ENCODE assay signal across 1 cellular context in genomic region chr9:91085499-91086291, GRCh38.
TF ChIP-seq lines count a peak whose summit lies in the region.

No MANE protein-coding gene starts in this region.

TF ChIP-seq in GM23338, 12 proteins besides CTCF, POLR2A, EP300 and RAD21 (continued from another document):
- TF ChIP-seq, protein P1, sequence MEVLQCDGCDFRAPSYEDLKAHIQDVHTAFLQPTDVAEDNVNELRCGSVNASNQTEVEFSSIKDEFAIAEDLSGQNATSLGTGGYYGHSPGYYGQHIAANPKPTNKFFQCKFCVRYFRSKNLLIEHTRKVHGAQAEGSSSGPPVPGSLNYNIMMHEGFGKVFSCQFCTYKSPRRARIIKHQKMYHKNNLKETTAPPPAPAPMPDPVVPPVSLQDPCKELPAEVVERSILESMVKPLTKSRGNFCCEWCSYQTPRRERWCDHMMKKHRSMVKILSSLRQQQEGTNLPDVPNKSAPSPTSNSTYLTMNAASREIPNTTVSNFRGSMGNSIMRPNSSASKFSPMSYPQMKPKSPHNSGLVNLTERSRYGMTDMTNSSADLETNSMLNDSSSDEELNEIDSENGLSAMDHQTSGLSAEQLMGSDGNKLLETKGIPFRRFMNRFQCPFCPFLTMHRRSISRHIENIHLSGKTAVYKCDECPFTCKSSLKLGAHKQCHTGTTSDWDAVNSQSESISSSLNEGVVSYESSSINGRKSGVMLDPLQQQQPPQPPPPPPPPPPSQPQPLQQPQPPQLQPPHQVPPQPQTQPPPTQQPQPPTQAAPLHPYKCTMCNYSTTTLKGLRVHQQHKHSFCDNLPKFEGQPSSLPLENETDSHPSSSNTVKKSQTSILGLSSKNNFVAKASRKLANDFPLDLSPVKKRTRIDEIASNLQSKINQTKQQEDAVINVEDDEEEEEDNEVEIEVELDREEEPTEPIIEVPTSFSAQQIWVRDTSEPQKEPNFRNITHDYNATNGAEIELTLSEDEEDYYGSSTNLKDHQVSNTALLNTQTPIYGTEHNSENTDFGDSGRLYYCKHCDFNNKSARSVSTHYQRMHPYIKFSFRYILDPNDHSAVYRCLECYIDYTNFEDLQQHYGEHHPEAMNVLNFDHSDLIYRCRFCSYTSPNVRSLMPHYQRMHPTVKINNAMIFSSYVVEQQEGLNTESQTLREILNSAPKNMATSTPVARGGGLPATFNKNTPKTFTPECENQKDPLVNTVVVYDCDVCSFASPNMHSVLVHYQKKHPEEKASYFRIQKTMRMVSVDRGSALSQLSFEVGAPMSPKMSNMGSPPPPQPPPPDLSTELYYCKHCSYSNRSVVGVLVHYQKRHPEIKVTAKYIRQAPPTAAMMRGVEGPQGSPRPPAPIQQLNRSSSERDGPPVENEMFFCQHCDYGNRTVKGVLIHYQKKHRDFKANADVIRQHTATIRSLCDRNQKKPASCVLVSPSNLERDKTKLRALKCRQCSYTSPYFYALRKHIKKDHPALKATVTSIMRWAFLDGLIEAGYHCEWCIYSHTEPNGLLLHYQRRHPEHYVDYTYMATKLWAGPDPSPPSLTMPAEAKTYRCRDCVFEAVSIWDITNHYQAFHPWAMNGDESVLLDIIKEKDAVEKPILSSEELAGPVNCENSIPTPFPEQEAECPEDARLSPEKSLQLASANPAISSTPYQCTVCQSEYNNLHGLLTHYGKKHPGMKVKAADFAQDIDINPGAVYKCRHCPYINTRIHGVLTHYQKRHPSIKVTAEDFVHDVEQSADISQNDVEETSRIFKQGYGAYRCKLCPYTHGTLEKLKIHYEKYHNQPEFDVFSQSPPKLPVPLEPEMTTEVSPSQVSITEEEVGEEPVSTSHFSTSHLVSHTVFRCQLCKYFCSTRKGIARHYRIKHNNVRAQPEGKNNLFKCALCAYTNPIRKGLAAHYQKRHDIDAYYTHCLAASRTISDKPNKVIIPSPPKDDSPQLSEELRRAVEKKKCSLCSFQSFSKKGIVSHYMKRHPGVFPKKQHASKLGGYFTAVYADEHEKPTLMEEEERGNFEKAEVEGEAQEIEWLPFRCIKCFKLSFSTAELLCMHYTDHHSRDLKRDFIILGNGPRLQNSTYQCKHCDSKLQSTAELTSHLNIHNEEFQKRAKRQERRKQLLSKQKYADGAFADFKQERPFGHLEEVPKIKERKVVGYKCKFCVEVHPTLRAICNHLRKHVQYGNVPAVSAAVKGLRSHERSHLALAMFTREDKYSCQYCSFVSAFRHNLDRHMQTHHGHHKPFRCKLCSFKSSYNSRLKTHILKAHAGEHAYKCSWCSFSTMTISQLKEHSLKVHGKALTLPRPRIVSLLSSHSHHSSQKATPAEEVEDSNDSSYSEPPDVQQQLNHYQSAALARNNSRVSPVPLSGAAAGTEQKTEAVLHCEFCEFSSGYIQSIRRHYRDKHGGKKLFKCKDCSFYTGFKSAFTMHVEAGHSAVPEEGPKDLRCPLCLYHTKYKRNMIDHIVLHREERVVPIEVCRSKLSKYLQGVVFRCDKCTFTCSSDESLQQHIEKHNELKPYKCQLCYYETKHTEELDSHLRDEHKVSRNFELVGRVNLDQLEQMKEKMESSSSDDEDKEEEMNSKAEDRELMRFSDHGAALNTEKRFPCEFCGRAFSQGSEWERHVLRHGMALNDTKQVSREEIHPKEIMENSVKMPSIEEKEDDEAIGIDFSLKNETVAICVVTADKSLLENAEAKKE (CRISPR knock-in tag; IDR thresholded peaks at IDR 0.05) = no peak
- TF ChIP-seq, protein P2, sequence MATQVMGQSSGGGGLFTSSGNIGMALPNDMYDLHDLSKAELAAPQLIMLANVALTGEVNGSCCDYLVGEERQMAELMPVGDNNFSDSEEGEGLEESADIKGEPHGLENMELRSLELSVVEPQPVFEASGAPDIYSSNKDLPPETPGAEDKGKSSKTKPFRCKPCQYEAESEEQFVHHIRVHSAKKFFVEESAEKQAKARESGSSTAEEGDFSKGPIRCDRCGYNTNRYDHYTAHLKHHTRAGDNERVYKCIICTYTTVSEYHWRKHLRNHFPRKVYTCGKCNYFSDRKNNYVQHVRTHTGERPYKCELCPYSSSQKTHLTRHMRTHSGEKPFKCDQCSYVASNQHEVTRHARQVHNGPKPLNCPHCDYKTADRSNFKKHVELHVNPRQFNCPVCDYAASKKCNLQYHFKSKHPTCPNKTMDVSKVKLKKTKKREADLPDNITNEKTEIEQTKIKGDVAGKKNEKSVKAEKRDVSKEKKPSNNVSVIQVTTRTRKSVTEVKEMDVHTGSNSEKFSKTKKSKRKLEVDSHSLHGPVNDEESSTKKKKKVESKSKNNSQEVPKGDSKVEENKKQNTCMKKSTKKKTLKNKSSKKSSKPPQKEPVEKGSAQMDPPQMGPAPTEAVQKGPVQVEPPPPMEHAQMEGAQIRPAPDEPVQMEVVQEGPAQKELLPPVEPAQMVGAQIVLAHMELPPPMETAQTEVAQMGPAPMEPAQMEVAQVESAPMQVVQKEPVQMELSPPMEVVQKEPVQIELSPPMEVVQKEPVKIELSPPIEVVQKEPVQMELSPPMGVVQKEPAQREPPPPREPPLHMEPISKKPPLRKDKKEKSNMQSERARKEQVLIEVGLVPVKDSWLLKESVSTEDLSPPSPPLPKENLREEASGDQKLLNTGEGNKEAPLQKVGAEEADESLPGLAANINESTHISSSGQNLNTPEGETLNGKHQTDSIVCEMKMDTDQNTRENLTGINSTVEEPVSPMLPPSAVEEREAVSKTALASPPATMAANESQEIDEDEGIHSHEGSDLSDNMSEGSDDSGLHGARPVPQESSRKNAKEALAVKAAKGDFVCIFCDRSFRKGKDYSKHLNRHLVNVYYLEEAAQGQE (IDR thresholded peaks at IDR 0.05; ENCODE audit: unreplicated experiment) = no peak
- TF ChIP-seq ZNF114 (CRISPR knock-in tag; IDR thresholded peaks at IDR 0.05) = no peak
- no peak for TF ChIP-seq NANOG (IDR thresholded peaks at IDR 0.05; ENCODE audit: borderline replicate concordance)
- no peak for TF ChIP-seq STAT1 (IDR thresholded peaks at IDR 0.05; ENCODE audit: unreplicated experiment)
- no peak for TF ChIP-seq ETS1 (IDR thresholded peaks at IDR 0.05)
- no peak for TF ChIP-seq CREB1 (CRISPR knock-in tag; IDR thresholded peaks at IDR 0.05; ENCODE audit: low read depth)
- no peak for TF ChIP-seq JUNB (IDR thresholded peaks at IDR 0.05; ENCODE audit: unreplicated experiment)
- TF ChIP-seq EZH2phosphoT487 (IDR thresholded peaks at IDR 0.05; ENCODE audit: unreplicated experiment) = no peak
TF ChIP-seq in GM23338: peak in this region for 0.
